Comparison of ENCODE assay signal across 19 cellular contexts in genomic region chr17:9472094-9472493, GRCh38.
A peak's percentile ranks its signal among the peaks of the same experiment; 100 is the strongest.
DNase-seq lines count a peak whose midpoint lies in the region; ATAC-seq lines count a peak whose summit lies in the region.
"Had no signal": no experiment of that assay in that cellular context is flagged by ENCODE, and none has a peak within 500 bp of the region (broad histone marks: within the 10 kb centered on the region; RNA-seq: fewer than 3 reads in every experiment).

No MANE protein-coding gene starts in this region.

- peak overlapping the region; percentile 44 for H3K27ac Mint-ChIP-seq in activated T-helper 1 cell treated with anti-CD3 and anti-CD28 coated beads, Interleukin-12 subunit alpha, Interleukin-12 subunit beta, Interleukin-2, Interleukin-4 antibody, amounts not matched to agents 30 ng/mL and 10 ng/mL and 1 ng/mL, durations not matched to agents 14 hours and 24 hours and 36 hours
- H3K27ac Mint-ChIP-seq in naive thymus-derived CD4-positive, alpha-beta T cell: peak overlapping the region in 8 of 9 donors; percentile 20 to 84 (median 58)
- H3K27ac Mint-ChIP-seq: H9 had no signal

- H3K4me1 ChIP-seq in naive thymus-derived CD4-positive, alpha-beta T cell (ENCODE audit: control insufficient read depth in 2 of 2, insufficient read depth in 2 of 2, low read length in 2 of 2): peaks cover 12 to 23% of the 10 kb centered on the region in 2 donors
- H3K4me1 ChIP-seq: right lobe of liver, suprapubic skin had no signal

- H3K27ac ChIP-seq in naive thymus-derived CD4-positive, alpha-beta T cell (ENCODE audit: low read depth, low read length): no peak overlapping the region
- H3K27ac ChIP-seq: right lobe of liver, suprapubic skin had no signal

- no peak for ATAC-seq in naive thymus-derived CD4-positive, alpha-beta T cell
- ATAC-seq in GM18858 (IDR thresholded peaks at IDR 0.05; ENCODE audit: unreplicated experiment): no peak
- ATAC-seq in GM19467 (IDR thresholded peaks at IDR 0.05; ENCODE audit: unreplicated experiment): no peak

- H3K36me3 Mint-ChIP-seq in activated T-helper 1 cell treated with anti-CD3 and anti-CD28 coated beads, Interleukin-12 subunit alpha, Interleukin-12 subunit beta, Interleukin-2, Interleukin-4 antibody, amounts not matched to agents 30 ng/mL and 10 ng/mL and 1 ng/mL, durations not matched to agents 14 hours and 24 hours and 36 hours (ENCODE audit: low read depth): peaks cover 3% of the 10 kb centered on the region
- peaks cover 0 to 26% (median 5%) of the 10 kb centered on the region in 5 donors for H3K36me3 Mint-ChIP-seq in naive thymus-derived CD4-positive, alpha-beta T cell

- no peaks in the 10 kb centered on the region for H3K27me3 ChIP-seq in naive thymus-derived CD4-positive, alpha-beta T cell (ENCODE audit: control insufficient read depth in 2 of 2, insufficient read depth in 2 of 2, low read length in 2 of 2)
- H3K27me3 ChIP-seq: right lobe of liver, suprapubic skin had no signal

- no peak overlapping the region for H3K4me3 Mint-ChIP-seq in activated T-helper 1 cell treated with anti-CD3 and anti-CD28 coated beads, Interleukin-12 subunit alpha, Interleukin-12 subunit beta, Interleukin-2, Interleukin-4 antibody, amounts not matched to agents 30 ng/mL and 10 ng/mL and 1 ng/mL, durations not matched to agents 14 hours and 24 hours and 36 hours
- peak overlapping the region in 2 of 10 donors; percentile 9 to 53 for H3K4me3 Mint-ChIP-seq in naive thymus-derived CD4-positive, alpha-beta T cell
- H3K4me3 Mint-ChIP-seq: H9 had no signal

- POLR2A ChIA-PET in naive thymus-derived CD4-positive, alpha-beta T cell (lab: Charles Lee): no interaction called here

- no peaks in the 10 kb centered on the region for H3K36me3 ChIP-seq in naive thymus-derived CD4-positive, alpha-beta T cell (ENCODE audit: control insufficient read depth in 2 of 3, insufficient read depth in 3 of 3, low read length in 3 of 3)
- H3K36me3 ChIP-seq: right lobe of liver, suprapubic skin had no signal

- no peaks in the 10 kb centered on the region for H3K9me3 ChIP-seq in naive thymus-derived CD4-positive, alpha-beta T cell (ENCODE audit: control insufficient read depth in 2 of 3, low read length in 3 of 3)
- H3K9me3 ChIP-seq: right lobe of liver, SK-N-SH, suprapubic skin had no signal

- peaks cover 22% of the 10 kb centered on the region for H3K4me1 Mint-ChIP-seq in activated T-helper 1 cell treated with anti-CD3 and anti-CD28 coated beads, Interleukin-12 subunit alpha, Interleukin-12 subunit beta, Interleukin-2, Interleukin-4 antibody, amounts not matched to agents 30 ng/mL and 10 ng/mL and 1 ng/mL, durations not matched to agents 14 hours and 24 hours and 36 hours (ENCODE audit: low read depth)
- peaks cover 20 to 43% (median 38%) of the 10 kb centered on the region in 7 donors for H3K4me1 Mint-ChIP-seq in naive thymus-derived CD4-positive, alpha-beta T cell

- no peaks in the 10 kb centered on the region for H3K27me3 Mint-ChIP-seq in activated T-helper 1 cell treated with anti-CD3 and anti-CD28 coated beads, Interleukin-12 subunit alpha, Interleukin-12 subunit beta, Interleukin-2, Interleukin-4 antibody, amounts not matched to agents 30 ng/mL and 10 ng/mL and 1 ng/mL, durations not matched to agents 14 hours and 24 hours and 36 hours (ENCODE audit: insufficient read depth)
- H3K27me3 Mint-ChIP-seq in naive thymus-derived CD4-positive, alpha-beta T cell: no peaks in the 10 kb centered on the region

- H3K9me3 Mint-ChIP-seq in activated T-helper 1 cell treated with anti-CD3 and anti-CD28 coated beads, Interleukin-12 subunit alpha, Interleukin-12 subunit beta, Interleukin-2, Interleukin-4 antibody, amounts not matched to agents 30 ng/mL and 10 ng/mL and 1 ng/mL, durations not matched to agents 14 hours and 24 hours and 36 hours: no peaks in the 10 kb centered on the region
- no peaks in the 10 kb centered on the region for H3K9me3 Mint-ChIP-seq in naive thymus-derived CD4-positive, alpha-beta T cell
- H3K9me3 Mint-ChIP-seq: H9 had no signal

- DNase-seq in AG20443 (ENCODE audit: low spot score) (peak; percentile 24), EH (ENCODE audit: low read depth) (peak; percentile 8), NCI-H526 (lab: John Stamatoyannopoulos, UW) (no peak)
- no peak for DNase-seq in activated T-helper 1 cell treated with anti-CD3 and anti-CD28 coated beads, Interleukin-12 subunit alpha, Interleukin-12 subunit beta, Interleukin-2, Interleukin-4 antibody, amounts not matched to agents 30 ng/mL and 10 ng/mL and 1 ng/mL, durations not matched to agents 14 hours and 24 hours and 36 hours (ENCODE audit: low spot score)
- DNase-seq in naive thymus-derived CD4-positive, alpha-beta T cell: no peak
- DNase-seq: activated effector memory CD4-positive, alpha-beta T cell treated with Interleukin-2 at 50 U/mL for 16 hours; GF-D8; H9; hypothalamus; KBM-7; midbrain; NCI-H1092; NCI-H2081 treated with DMSO at 0.1 percent for 48 hours; SK-N-SH; stimulated activated CD4-positive, alpha-beta T cell treated with anti-CD3 and anti-CD28 coated beads, Interleukin-2, amount 100 ng/mL, for 24 hours had no signal

- H3K4me3 ChIP-seq in naive thymus-derived CD4-positive, alpha-beta T cell (ENCODE audit: low read length): no peak overlapping the region
- H3K4me3 ChIP-seq: right lobe of liver, suprapubic skin had no signal

- intact Hi-C loops in activated T-helper 1 cell treated with anti-CD3 and anti-CD28 coated beads, Interleukin-12 subunit alpha, Interleukin-12 subunit beta, Interleukin-2, Interleukin-4 antibody, amounts not matched to agents 30 ng/mL and 10 ng/mL and 1 ng/mL, durations not matched to agents 14 hours and 24 hours and 36 hours (cut with micrococcal nuclease): no loop called here
- intact Hi-C loops in naive thymus-derived CD4-positive, alpha-beta T cell (cut with micrococcal nuclease): no loop called here

- CTCF ChIA-PET in naive thymus-derived CD4-positive, alpha-beta T cell (lab: Charles Lee): no interaction called here

Comparison
In these comparisons a context has a peak if more than half of its experiments do, and no peak if none do; other contexts are left out.
1. DNase-seq: peak in AG20443 (single experiment) and EH (single experiment); none in activated T-helper 1 cell treated with anti-CD3 and anti-CD28 coated beads, Interleukin-12 subunit alpha, Interleukin-12 subunit beta, Interleukin-2, Interleukin-4 antibody, amounts not matched to agents 30 ng/mL and 10 ng/mL and 1 ng/mL, durations not matched to agents 14 hours and 24 hours and 36 hours (single experiment), naive thymus-derived CD4-positive, alpha-beta T cell (0 of 9) and NCI-H526 (0 of 2).